In genomic region chr12:52924764-52925716, GRCh38 we compare ENCODE assay signal across 10 cellular contexts. TPM values are rescaled to one million over a fixed set of nuclear protein-coding genes. Genes with fewer than 3 reads are reported as not detected.
DNase-seq lines count a peak whose midpoint lies in the region; ATAC-seq and TF ChIP-seq lines count a peak whose summit lies in the region.
"Had no signal": no experiment of that assay in that cellular context is flagged by ENCODE, and none has a peak within 500 bp of the region (broad histone marks: within the 10 kb centered on the region; RNA-seq: fewer than 3 reads in every experiment).

No MANE protein-coding gene starts in this region.

- peak overlapping the region; percentile 62; the same call in 1 of the 2 replicates for H3K4me2 ChIP-seq in GM23338

- peak overlapping the region; percentile 49; the same call in 1 of the 2 replicates for H2AFZ ChIP-seq in GM23338

- no peak for DNase-seq in GM23338 (ENCODE audit: low spot score)
- DNase-seq in SW 1271 (lab: John Stamatoyannopoulos, UW) = peak; percentile 66 to 91
- DNase-seq in fibroblast of villous mesenchyme (ENCODE audit: low read depth) = peak; percentile 95
- peak; percentile 50 for DNase-seq in skeletal muscle cell (ENCODE audit: low read depth)
- DNase-seq in activated CD4-positive, alpha-beta T cell treated with anti-CD3 and anti-CD28 coated beads, Interleukin-2, amount 50 U/mL, for 1 hour = no peak
- no peak for DNase-seq in tibial nerve (ENCODE audit: low spot score in 2 of 2)
- no peak for DNase-seq in activated CD8-positive, alpha-beta memory T cell treated with anti-CD3 and anti-CD28 coated beads, Interleukin-2, amount 50 U/mL, for 4 hours
- DNase-seq: NCI-H1930; stimulated activated CD4-positive, alpha-beta T cell treated with anti-CD3 and anti-CD28 coated beads, Interleukin-1b, Interleukin-23, amount 100 ng/mL, for 48 hours had no signal

- peaks cover 26% of the 10 kb centered on the region for H3K4me1 ChIP-seq in GM23338 (ENCODE audit: insufficient read depth)
- H3K4me1 ChIP-seq in tibial nerve = peaks cover 0 to 17% (median 0%) of the 10 kb centered on the region in 4 donors

- H3K9me2 ChIP-seq in GM23338 (ENCODE audit: insufficient read depth) = no peaks in the 10 kb centered on the region

- no peaks in the 10 kb centered on the region for H3K9me3 ChIP-seq in tibial nerve

- ATAC-seq in GM23338 (no peak), HG03442 (IDR thresholded peaks at IDR 0.05; ENCODE audit: unreplicated experiment) (no peak)

- H3K27me3 Mint-ChIP-seq in GM23338 (ENCODE audit: insufficient read depth, low read depth, poor library complexity) = peaks cover 10% of the 10 kb centered on the region

- H3K4me3 Mint-ChIP-seq in GM23338 = no peak overlapping the region

- TF ChIP-seq CTCF in GM23338 (conservative IDR thresholded peaks at IDR 0.05; ENCODE audit: low read depth in 2 of 2) (no peak), fibroblast of villous mesenchyme (IDR thresholded peaks at IDR 0.05; ENCODE audit: insufficient read depth, low read depth, low read length) (no peak), tibial nerve (IDR thresholded peaks at IDR 0.05) (no peak)

- H3K4me3 ChIP-seq in GM23338 = no peak overlapping the region
- H3K4me3 ChIP-seq in fibroblast of villous mesenchyme (ENCODE audit: low read depth, low read length) = no peak overlapping the region
- H3K4me3 ChIP-seq in skeletal muscle cell (ENCODE audit: low read depth, low read length) = no peak overlapping the region
- no peak overlapping the region for H3K4me3 ChIP-seq in tibial nerve

- H3K4me1 Mint-ChIP-seq in GM23338 = peaks cover 40% of the 10 kb centered on the region

- H3K27ac ChIP-seq in GM23338 (ENCODE audit: low read depth) (no peak overlapping the region), tibial nerve (peak overlapping the region in 1 of 4 donors; percentile 76)

- H3K36me3 ChIP-seq in GM23338 (ENCODE audit: insufficient read depth) (no peaks in the 10 kb centered on the region), tibial nerve (no peaks in the 10 kb centered on the region)

- H4K20me1 ChIP-seq in GM23338 (replicated peaks; ENCODE audit: insufficient read depth) = no peaks in the 10 kb centered on the region

- H3K79me2 ChIP-seq in GM23338 (replicated peaks; ENCODE audit: insufficient read depth) = no peaks in the 10 kb centered on the region

- no peaks in the 10 kb centered on the region for H3K36me3 Mint-ChIP-seq in GM23338 (ENCODE audit: low read depth)

- H3F3A ChIP-seq in GM23338 (replicated peaks; ENCODE audit: low read depth) = no peaks in the 10 kb centered on the region

- H3K9me3 Mint-ChIP-seq in GM23338 = no peaks in the 10 kb centered on the region

- peak overlapping the region; percentile 85 for H3K27ac Mint-ChIP-seq in GM23338

- TF ChIP-seq EP300 in tibial nerve (IDR thresholded peaks at IDR 0.05) = no peak

- no peak for TF ChIP-seq POLR2A in tibial nerve (IDR thresholded peaks at IDR 0.05)

- WGBS in tibial nerve, 2 donors = 81 to 82% methylated on average over 11 of the region's 11 CpGs

- H3K27me3 ChIP-seq in GM23338 (ENCODE audit: insufficient read depth) (no peaks in the 10 kb centered on the region), tibial nerve (no peaks in the 10 kb centered on the region)

TF ChIP-seq in GM23338, 12 proteins besides CTCF, POLR2A, EP300 and RAD21 (continues in another document):
- TF ChIP-seq NANOG (IDR thresholded peaks at IDR 0.05; ENCODE audit: borderline replicate concordance) = no peak
- TF ChIP-seq ZNF462 (CRISPR knock-in tag; IDR thresholded peaks at IDR 0.05) = no peak
- no peak for TF ChIP-seq ZNF331 (CRISPR knock-in tag; IDR thresholded peaks at IDR 0.05; ENCODE audit: low read depth)
- no peak for TF ChIP-seq JUNB (IDR thresholded peaks at IDR 0.05; ENCODE audit: unreplicated experiment)
- TF ChIP-seq CREB1 (CRISPR knock-in tag; IDR thresholded peaks at IDR 0.05; ENCODE audit: low read depth) = no peak
- TF ChIP-seq EZH2 (IDR thresholded peaks at IDR 0.05; ENCODE audit: low read depth, unreplicated experiment) = no peak
- TF ChIP-seq ETS1 (IDR thresholded peaks at IDR 0.05) = no peak
- no peak for TF ChIP-seq STAT1 (IDR thresholded peaks at IDR 0.05; ENCODE audit: unreplicated experiment)

RNA-seq across cellular contexts. Expression of gene KRT8, which starts 20.2 kb away (rescaled TPM):
- total RNA-seq in GM23338 (2014; rRNA removed; shearing (Covaris generic)) = 250 and 264 TPM in 2 replicates
- polyA plus RNA-seq in GM23338 (2016; fragmentation: Nextera tagmentation; extraction: Ambion mirVana) = 322 and 338 TPM in 2 replicates
- 57.0 and 74.7 TPM in 2 replicates for total RNA-seq in fibroblast of villous mesenchyme
- total RNA-seq in tibial nerve = 10 to 100 TPM in 2 of 4 donors, 1 to 10 TPM in 1, under 1 TPM in 1; 0.20 to 19.7 (median 10.2) TPM

RNA-seq across cellular contexts. Expression of gene KRT18, which starts 23.9 kb away (rescaled TPM):
- total RNA-seq in GM23338 (2014; rRNA removed; shearing (Covaris generic)) = 537 and 552 TPM in 2 replicates
- 1,013 and 1,049 TPM in 2 replicates for polyA plus RNA-seq in GM23338 (2016; fragmentation: Nextera tagmentation; extraction: Ambion mirVana)
- total RNA-seq in fibroblast of villous mesenchyme = 989 and 1,804 TPM in 2 replicates
- 1 to 10 TPM in 3 of 4 donors, under 1 TPM in 1; 0.78 to 8.1 (median 3.5) TPM for total RNA-seq in tibial nerve

Comparison
In these comparisons a context has a peak if more than half of its experiments do, and no peak if none do; other contexts are left out.
1. DNase-seq: peak in SW 1271 (2 of 2), fibroblast of villous mesenchyme (single experiment) and skeletal muscle cell (single experiment); none in GM23338 (single experiment), activated CD4-positive, alpha-beta T cell treated with anti-CD3 and anti-CD28 coated beads, Interleukin-2, amount 50 U/mL, for 1 hour (single experiment), tibial nerve (0 of 2) and activated CD8-positive, alpha-beta memory T cell treated with anti-CD3 and anti-CD28 coated beads, Interleukin-2, amount 50 U/mL, for 4 hours (single experiment).
2. RNA of gene KRT18, which starts 23.9 kb away (total RNA-seq): 989 to 1,804 TPM in fibroblast of villous mesenchyme and 537 to 552 TPM in GM23338; 0.78 to 8.1 TPM in tibial nerve; every median in the first group is over 10 times any median in the second.